ENCODE assay signal across 22 cellular contexts in the genomic region with DNA sequence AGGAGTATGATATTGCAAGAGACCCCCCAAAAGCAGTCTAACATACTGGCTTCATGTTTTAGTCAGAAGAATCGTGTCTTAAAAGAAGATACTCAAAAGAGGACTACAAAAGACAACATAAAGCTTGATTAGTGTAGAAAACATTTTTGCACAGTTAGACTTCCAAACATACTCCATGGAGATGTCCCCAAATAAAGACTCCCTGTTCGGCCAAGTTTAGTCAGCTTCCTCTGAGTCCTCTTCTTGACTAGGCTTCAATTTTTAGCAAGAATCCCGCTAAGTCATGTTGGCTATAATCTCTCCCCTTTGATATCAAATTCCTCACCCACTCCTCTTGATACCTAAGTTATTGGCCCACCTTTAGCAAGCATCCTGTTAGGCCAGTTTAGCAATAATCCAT.
"Had no signal": no experiment of that assay in that cellular context is flagged by ENCODE, and none has a peak within 500 bp of the region (broad histone marks: within the 10 kb centered on the region; RNA-seq: fewer than 3 reads in every experiment).

No MANE protein-coding gene starts in this region.

- DNase-seq: activated CD4-positive, alpha-beta T cell treated with anti-CD3 and anti-CD28 coated beads, Interleukin-2, amount 50 U/mL, for 1 hour; activated CD4-positive, CD25-positive, alpha-beta regulatory T cell treated with anti-CD3 and anti-CD28 coated beads, Interleukin-2, amount 50 U/mL, for 72 hours; activated CD8-positive, alpha-beta memory T cell treated with anti-CD3 and anti-CD28 coated beads for 24 hours; activated CD8-positive, alpha-beta memory T cell treated with anti-CD3 and anti-CD28 coated beads, Interleukin-2, amount 50 U/mL, for 48 hours; activated gamma-delta T cell; activated T-cell treated with anti-CD3 and anti-CD28 coated beads, Interleukin-2, amount 50 U/mL, for 48 hours; caudate nucleus; erythroblast; hippocampal formation; left colon; SIG-M5; stimulated activated naive CD8-positive, alpha-beta T cell treated with anti-CD3 and anti-CD28 coated beads, Interleukin-15, Interleukin-2, amounts not matched to agents 100 U/mL and 50 U/mL, for 24 hours; substantia nigra had no signal

- FAIRE-seq: colon, islet of Langerhans had no signal

- H3K36me3 Mint-ChIP-seq: activated naive CD4-positive, alpha-beta T cell treated with anti-CD3 and anti-CD28 coated beads, Interleukin-2, amount 50 U/mL, for 72 hours had no signal

- H3K27ac Mint-ChIP-seq: activated naive CD4-positive, alpha-beta T cell treated with anti-CD3 and anti-CD28 coated beads, Interleukin-2, amount 50 U/mL, for 72 hours; progenitor cell of endocrine pancreas; T-helper 1 cell treated with Interleukin-12 subunit alpha and Interleukin-12 subunit beta and Interleukin-4 antibody, amounts not matched to agents 30 μg/mL and 1 μg/mL, for 36 hours; type B pancreatic cell had no signal

- ATAC-seq: activated naive CD4-positive, alpha-beta T cell treated with anti-CD3 and anti-CD28 coated beads, Interleukin-2, amount 50 U/mL, for 72 hours; left colon; stimulated activated naive CD8-positive, alpha-beta T cell treated with anti-CD3 and anti-CD28 coated beads, Interleukin-15, Interleukin-2, amounts not matched to agents 100 U/mL and 50 U/mL, for 24 hours had no signal

- H3K4me3 Mint-ChIP-seq: neural crest cell; T-helper 1 cell treated with Interleukin-12 subunit alpha and Interleukin-12 subunit beta and Interleukin-4 antibody, amounts not matched to agents 30 μg/mL and 1 μg/mL, for 36 hours; type B pancreatic cell had no signal

- H3K27me3 Mint-ChIP-seq: type B pancreatic cell had no signal

- H3K4me3 ChIP-seq: lung, skin epidermis had no signal
